Comparison of ENCODE assay signal across 1 cellular context in the genomic region with DNA sequence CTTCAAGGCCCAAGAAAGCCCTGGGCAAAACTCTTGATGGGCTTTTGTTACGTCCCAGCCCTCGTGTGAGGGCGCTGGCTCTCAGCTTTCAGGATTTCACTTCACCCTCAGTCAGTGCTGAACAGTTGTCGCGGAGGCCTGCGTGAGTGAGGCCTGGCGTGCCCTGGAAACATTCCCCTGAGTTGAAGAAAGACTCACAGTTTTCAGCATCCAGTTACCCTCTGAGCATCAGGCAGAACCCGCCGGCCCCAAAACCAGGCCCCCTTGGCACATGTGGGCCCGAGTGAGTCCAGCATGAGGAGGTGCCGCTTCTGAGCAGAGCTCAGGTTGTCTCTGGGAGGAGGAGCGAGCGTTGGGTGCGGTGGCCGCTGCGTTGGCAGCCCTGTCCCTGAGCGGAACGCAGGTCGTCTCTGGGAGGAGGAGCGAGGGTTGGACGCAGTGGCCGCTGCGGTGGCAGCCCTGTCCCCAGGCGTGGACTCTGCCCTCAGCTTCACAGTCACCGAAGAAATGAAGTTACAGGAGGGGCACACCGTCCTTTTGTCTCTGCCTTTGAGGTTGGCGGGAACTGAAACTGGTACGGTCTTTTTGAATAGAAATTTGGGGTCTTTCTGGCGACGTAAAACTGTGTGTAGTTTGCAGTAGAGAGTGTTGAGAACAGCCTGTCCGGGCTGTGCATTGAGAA.
TF ChIP-seq lines count a peak whose summit lies in the region.

A gene with protein sequence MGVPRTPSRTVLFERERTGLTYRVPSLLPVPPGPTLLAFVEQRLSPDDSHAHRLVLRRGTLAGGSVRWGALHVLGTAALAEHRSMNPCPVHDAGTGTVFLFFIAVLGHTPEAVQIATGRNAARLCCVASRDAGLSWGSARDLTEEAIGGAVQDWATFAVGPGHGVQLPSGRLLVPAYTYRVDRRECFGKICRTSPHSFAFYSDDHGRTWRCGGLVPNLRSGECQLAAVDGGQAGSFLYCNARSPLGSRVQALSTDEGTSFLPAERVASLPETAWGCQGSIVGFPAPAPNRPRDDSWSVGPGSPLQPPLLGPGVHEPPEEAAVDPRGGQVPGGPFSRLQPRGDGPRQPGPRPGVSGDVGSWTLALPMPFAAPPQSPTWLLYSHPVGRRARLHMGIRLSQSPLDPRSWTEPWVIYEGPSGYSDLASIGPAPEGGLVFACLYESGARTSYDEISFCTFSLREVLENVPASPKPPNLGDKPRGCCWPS (plus strand): TSS at position 493 of the 682 bp plus-strand sequence. CDS start 5,292 bp downstream, outside the sequence.

TF ChIP-seq in IMR-90, 13 proteins besides CTCF, POLR2A, EP300 and RAD21 (continued from another document):
- TF ChIP-seq, protein P1, sequence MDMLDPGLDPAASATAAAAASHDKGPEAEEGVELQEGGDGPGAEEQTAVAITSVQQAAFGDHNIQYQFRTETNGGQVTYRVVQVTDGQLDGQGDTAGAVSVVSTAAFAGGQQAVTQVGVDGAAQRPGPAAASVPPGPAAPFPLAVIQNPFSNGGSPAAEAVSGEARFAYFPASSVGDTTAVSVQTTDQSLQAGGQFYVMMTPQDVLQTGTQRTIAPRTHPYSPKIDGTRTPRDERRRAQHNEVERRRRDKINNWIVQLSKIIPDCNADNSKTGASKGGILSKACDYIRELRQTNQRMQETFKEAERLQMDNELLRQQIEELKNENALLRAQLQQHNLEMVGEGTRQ (IDR thresholded peaks at IDR 0.05; ENCODE audit: low read depth, low read length) = no peak
- TF ChIP-seq SMC3 (IDR thresholded peaks at IDR 0.05; ENCODE audit: low read depth, low read length) = no peak
- TF ChIP-seq CHD1 (IDR thresholded peaks at IDR 0.05; ENCODE audit: low read depth, low read length) = no peak
- no peak for TF ChIP-seq RFX5 (IDR thresholded peaks at IDR 0.05; ENCODE audit: low read depth, low read length)
- TF ChIP-seq MAZ (IDR thresholded peaks at IDR 0.05; ENCODE audit: borderline replicate concordance, low read depth, low read length) = no peak
- TF ChIP-seq MAFK (IDR thresholded peaks at IDR 0.05; ENCODE audit: low read depth, low read length) = no peak
- TF ChIP-seq, protein P2, sequence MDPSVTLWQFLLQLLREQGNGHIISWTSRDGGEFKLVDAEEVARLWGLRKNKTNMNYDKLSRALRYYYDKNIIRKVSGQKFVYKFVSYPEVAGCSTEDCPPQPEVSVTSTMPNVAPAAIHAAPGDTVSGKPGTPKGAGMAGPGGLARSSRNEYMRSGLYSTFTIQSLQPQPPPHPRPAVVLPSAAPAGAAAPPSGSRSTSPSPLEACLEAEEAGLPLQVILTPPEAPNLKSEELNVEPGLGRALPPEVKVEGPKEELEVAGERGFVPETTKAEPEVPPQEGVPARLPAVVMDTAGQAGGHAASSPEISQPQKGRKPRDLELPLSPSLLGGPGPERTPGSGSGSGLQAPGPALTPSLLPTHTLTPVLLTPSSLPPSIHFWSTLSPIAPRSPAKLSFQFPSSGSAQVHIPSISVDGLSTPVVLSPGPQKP (IDR thresholded peaks at IDR 0.05; ENCODE audit: borderline replicate concordance, low read depth, low read length) = no peak
- no peak for TF ChIP-seq RCOR1 (IDR thresholded peaks at IDR 0.05; ENCODE audit: insufficient replicate concordance, low read length)
- no peak for TF ChIP-seq CEBPB (IDR thresholded peaks at IDR 0.05; ENCODE audit: low read depth, low read length)
- TF ChIP-seq MXI1 (IDR thresholded peaks at IDR 0.05; ENCODE audit: borderline replicate concordance, low read depth, low read length) = no peak
